19 cellular contexts compared by ENCODE assay signal in the genomic region with DNA sequence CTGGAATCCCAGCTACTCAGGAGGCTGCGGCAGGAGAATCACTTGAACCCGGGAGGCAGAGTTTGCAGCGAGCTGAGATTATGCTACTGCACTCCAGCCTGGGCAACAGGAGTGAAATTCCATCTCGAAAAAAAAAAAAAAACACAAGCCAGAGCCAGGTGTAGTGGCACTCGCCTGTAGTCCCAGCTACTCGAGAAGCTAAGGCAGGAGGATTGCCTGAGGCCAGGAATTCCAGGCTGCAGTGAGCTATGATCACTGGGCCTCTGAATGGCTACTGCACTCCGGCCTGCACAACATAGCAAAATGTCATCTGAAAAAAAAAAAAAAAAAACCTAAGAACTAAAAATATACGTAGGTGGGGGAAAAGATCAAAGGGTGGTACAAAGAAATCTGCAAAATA. TPM values are rescaled to one million over a fixed set of nuclear protein-coding genes. Genes with fewer than 3 reads are reported as not detected.
"Had no signal": no experiment of that assay in that cellular context is flagged by ENCODE, and none has a peak within 500 bp of the region (broad histone marks: within the 10 kb centered on the region; RNA-seq: fewer than 3 reads in every experiment).

No MANE protein-coding gene starts in this region.

- H3K9me3 ChIP-seq: testis had no signal

- H3K4me3 ChIP-seq: hepatocyte, testis had no signal

- H2AFZ ChIP-seq: hepatocyte had no signal

- DNase-seq: activated B cell treated with CpG ODN at 0.5 μM for 24 hours; activated CD4-positive, alpha-beta T cell treated with anti-CD3 and anti-CD28 coated beads, Interleukin-2, amount 10 ng/mL, durations not matched to agents 24 days and 14 days; activated CD8-positive, alpha-beta memory T cell treated with anti-CD3 and anti-CD28 coated beads for 24 hours; activated naive CD4-positive, alpha-beta T cell treated with anti-CD3 and anti-CD28 coated beads, Interleukin-2, amount 10 ng/mL, durations not matched to agents 7 days and 5 days; caudate nucleus; cortex of kidney; effector CD8-positive, alpha-beta T cell; mammary epithelial cell; stimulated activated CD4-positive, alpha-beta T cell treated with anti-CD3 and anti-CD28 coated beads, Interleukin-15, amount 100 ng/mL, for 24 hours; stimulated activated CD4-positive, alpha-beta T cell treated with anti-CD3 and anti-CD28 coated beads, Interleukin-4, amount 100 ng/mL, for 24 hours; testis had no signal

- H3K27ac ChIP-seq: hepatocyte had no signal

- H3K4me2 ChIP-seq: hepatocyte had no signal

- H3K27me3 ChIP-seq: hepatocyte, testis had no signal

RNA-seq across cellular contexts. Expression of gene CALR3, which starts 43.6 kb away (rescaled TPM):
- total RNA-seq: activated B cell treated with CpG ODN at 0.5 μM for 24 hours; activated CD4-positive, alpha-beta T cell treated with anti-CD3 and anti-CD28 coated beads, Interleukin-2, amount 10 ng/mL, durations not matched to agents 24 days and 14 days; activated T-helper 2 cell treated with anti-CD3 and anti-CD28 coated beads, Interferon-gamma antibody, Interleukin-2, Interleukin-4, amounts not matched to agents 10 μg/mL and 5 μg/mL and 100 μg/mL, durations not matched to agents 14 hours and 24 hours and 36 hours; fibroblast of lung; frontal cortex; hepatocyte; mammary epithelial cell; omental fat pad; pulmonary artery endothelial cell; urinary bladder had no signal
- polyA plus RNA-seq: adipose tissue, fibroblast of lung, hepatocyte, mammary epithelial cell, urinary bladder had no signal
